Comparison of ENCODE assay signal across 23 cellular contexts in genomic region chr2:117994729-117995128, GRCh38.
"Had no signal": no experiment of that assay in that cellular context is flagged by ENCODE, and none has a peak within 500 bp of the region (broad histone marks: within the 10 kb centered on the region; RNA-seq: fewer than 3 reads in every experiment).

No MANE protein-coding gene starts in this region.

- H3K4me1 ChIP-seq: foreskin keratinocyte, gastroesophageal sphincter had no signal

- DNase-seq: dermis blood vessel endothelial cell; dorsolateral prefrontal cortex; effector CD4-positive, alpha-beta T cell; effector memory CD4-positive, alpha-beta T cell; foreskin keratinocyte; heart left ventricle; hypothalamus; immature natural killer cell; islet precursor cell; kidney; kidney glomerular epithelial cell; left ventricle myocardium inferior; lower lobe of right lung; mesenchymal stem cell; mucosa of descending colon; naive B cell had no signal

- H3K4me2 ChIP-seq: hepatocyte had no signal

- H3K4me3 ChIP-seq: coronary artery, dorsolateral prefrontal cortex, esophagus muscularis mucosa, gastroesophageal sphincter, heart left ventricle, hepatocyte, left ventricle myocardium inferior, lower lobe of right lung, mucosa of descending colon had no signal

- H3K79me2 ChIP-seq: hepatocyte had no signal

- H3K27ac ChIP-seq: coronary artery, dorsolateral prefrontal cortex, esophagus muscularis mucosa, foreskin keratinocyte, gastroesophageal sphincter, heart left ventricle, hepatocyte, left ventricle myocardium inferior, lower lobe of right lung had no signal

- FAIRE-seq: colon, endothelial cell of umbilical vein, frontal cortex, kidney had no signal

- H3K9me3 ChIP-seq: esophagus muscularis mucosa, gastroesophageal sphincter, heart left ventricle, left ventricle myocardium inferior, lower lobe of right lung, mucosa of descending colon had no signal

- H3K27me3 ChIP-seq: dorsolateral prefrontal cortex, esophagus muscularis mucosa, foreskin keratinocyte, gastroesophageal sphincter, heart left ventricle, hepatocyte had no signal

- H2AFZ ChIP-seq: hepatocyte had no signal

- ATAC-seq: foreskin keratinocyte, gastroesophageal sphincter, heart left ventricle, lower lobe of right lung, mucosa of descending colon had no signal
